ENCODE assay signal across 1 cellular context in genomic region chr16:21158208-21159110, GRCh38.
TF ChIP-seq lines count a peak whose summit lies in the region.

Gene LDAF1, plus strand, starts transcription at chr16:21158674. Its CDS starts 2,509 bp downstream, at chr16:21161183.

TF ChIP-seq in K562, 482 proteins besides CTCF, POLR2A, EP300 and RAD21 (continued from another document and continues in another):
- TF ChIP-seq SFPQ (IDR thresholded peaks at IDR 0.05; ENCODE audit: low read depth, low read length) (no peak), NKRF (IDR thresholded peaks at IDR 0.05; ENCODE audit: borderline replicate concordance) (0 out of 2 replicates have a peak, but pooled peaks have one; percentile 38), FOSL1 (tag; conservative IDR thresholded peaks at IDR 0.05) (0 out of 2 replicates have a peak, but pooled peaks have one; percentile 34), RBM39 (optimal IDR thresholded peaks at IDR 0.05; ENCODE audit: low read depth, low read length) (peak; percentile 53), CTBP1 (IDR thresholded peaks at IDR 0.05; ENCODE audit: borderline replicate concordance) (peak; percentile 49; the same call in 1 of the 2 replicates), NBN (IDR thresholded peaks at IDR 0.05; ENCODE audit: low read depth) (no peak), RBFOX2 (IDR thresholded peaks at IDR 0.05; ENCODE audit: low read depth, low read length) (peak; percentile 80), HDAC1 (IDR thresholded peaks at IDR 0.05) (peak in 1 of 2 experiments; percentile 45; a peak in 1 of 4 replicates), POLR2G (IDR thresholded peaks at IDR 0.05; ENCODE audit: low read depth, low read length) (peak; percentile 86), ZEB2 (IDR thresholded peaks at IDR 0.05) (no peak), BCOR (IDR thresholded peaks at IDR 0.05) (peak; percentile 29; the same call in 1 of the 2 replicates), CHD4 (IDR thresholded peaks at IDR 0.05; ENCODE audit: insufficient read depth, insufficient replicate concordance, low read depth, low read length, poor library complexity, severe bottlenecking) (no peak), YY1 (IDR thresholded peaks at IDR 0.05; ENCODE audit: borderline replicate concordance in 1 of 3, control insufficient read depth in 1 of 3, extremely low read depth in 1 of 3, insufficient read depth in 3 of 3, insufficient read length in 1 of 3, insufficient replicate concordance in 2 of 3, low read depth in 1 of 3, low read length in 2 of 3) (peak in 2 of 3 experiments; percentile 26 to 30), E2F6 (IDR thresholded peaks at IDR 0.05; ENCODE audit: borderline replicate concordance in 1 of 2, extremely low read depth in 1 of 2, insufficient read depth in 1 of 2, insufficient read length in 1 of 2, low read depth in 1 of 2, low read length in 1 of 2, poor library complexity in 1 of 2, severe bottlenecking in 1 of 2) (peak in 1 of 2 experiments; percentile 76), E2F3 (CRISPR knock-in tag; IDR thresholded peaks at IDR 0.05) (0 out of 2 replicates have a peak, but pooled peaks have one; percentile 33), ZNF41 (CRISPR knock-in tag; conservative IDR thresholded peaks at IDR 0.05) (no peak), ZNF764 (CRISPR knock-in tag; IDR thresholded peaks at IDR 0.05; ENCODE audit: low read depth) (no peak), CGGBP1 (CRISPR knock-in tag; IDR thresholded peaks at IDR 0.05) (no peak), ZBTB11 (CRISPR knock-in tag; IDR thresholded peaks at IDR 0.05) (0 out of 6 replicates have a peak, but pooled peaks of 1 of the 3 experiments have one; percentile 40), POLR2AphosphoS5 (IDR thresholded peaks at IDR 0.05; ENCODE audit: control insufficient read depth, insufficient read depth, low read depth, low read length) (peak; percentile 45; the same call in 1 of the 2 replicates), TGIF2 (CRISPR knock-in tag; IDR thresholded peaks at IDR 0.05) (no peak), PHF8 (IDR thresholded peaks at IDR 0.05; ENCODE audit: borderline replicate concordance, low read length) (peak; percentile 52; the same call in 1 of the 2 replicates), ESRRA (IDR thresholded peaks at IDR 0.05; ENCODE audit: borderline replicate concordance, low read depth) (0 out of 2 replicates have a peak, but pooled peaks have one; percentile 8), MITF (IDR thresholded peaks at IDR 0.05) (no peak), MNT (conservative IDR thresholded peaks at IDR 0.05) (peak; percentile 30 to 72; a peak in 2 of 4 replicates)
- TF ChIP-seq, protein P1, sequence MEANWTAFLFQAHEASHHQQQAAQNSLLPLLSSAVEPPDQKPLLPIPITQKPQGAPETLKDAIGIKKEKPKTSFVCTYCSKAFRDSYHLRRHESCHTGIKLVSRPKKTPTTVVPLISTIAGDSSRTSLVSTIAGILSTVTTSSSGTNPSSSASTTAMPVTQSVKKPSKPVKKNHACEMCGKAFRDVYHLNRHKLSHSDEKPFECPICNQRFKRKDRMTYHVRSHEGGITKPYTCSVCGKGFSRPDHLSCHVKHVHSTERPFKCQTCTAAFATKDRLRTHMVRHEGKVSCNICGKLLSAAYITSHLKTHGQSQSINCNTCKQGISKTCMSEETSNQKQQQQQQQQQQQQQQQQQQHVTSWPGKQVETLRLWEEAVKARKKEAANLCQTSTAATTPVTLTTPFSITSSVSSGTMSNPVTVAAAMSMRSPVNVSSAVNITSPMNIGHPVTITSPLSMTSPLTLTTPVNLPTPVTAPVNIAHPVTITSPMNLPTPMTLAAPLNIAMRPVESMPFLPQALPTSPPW (CRISPR knock-in tag; IDR thresholded peaks at IDR 0.05): peak; percentile 76
- TF ChIP-seq, protein P2, sequence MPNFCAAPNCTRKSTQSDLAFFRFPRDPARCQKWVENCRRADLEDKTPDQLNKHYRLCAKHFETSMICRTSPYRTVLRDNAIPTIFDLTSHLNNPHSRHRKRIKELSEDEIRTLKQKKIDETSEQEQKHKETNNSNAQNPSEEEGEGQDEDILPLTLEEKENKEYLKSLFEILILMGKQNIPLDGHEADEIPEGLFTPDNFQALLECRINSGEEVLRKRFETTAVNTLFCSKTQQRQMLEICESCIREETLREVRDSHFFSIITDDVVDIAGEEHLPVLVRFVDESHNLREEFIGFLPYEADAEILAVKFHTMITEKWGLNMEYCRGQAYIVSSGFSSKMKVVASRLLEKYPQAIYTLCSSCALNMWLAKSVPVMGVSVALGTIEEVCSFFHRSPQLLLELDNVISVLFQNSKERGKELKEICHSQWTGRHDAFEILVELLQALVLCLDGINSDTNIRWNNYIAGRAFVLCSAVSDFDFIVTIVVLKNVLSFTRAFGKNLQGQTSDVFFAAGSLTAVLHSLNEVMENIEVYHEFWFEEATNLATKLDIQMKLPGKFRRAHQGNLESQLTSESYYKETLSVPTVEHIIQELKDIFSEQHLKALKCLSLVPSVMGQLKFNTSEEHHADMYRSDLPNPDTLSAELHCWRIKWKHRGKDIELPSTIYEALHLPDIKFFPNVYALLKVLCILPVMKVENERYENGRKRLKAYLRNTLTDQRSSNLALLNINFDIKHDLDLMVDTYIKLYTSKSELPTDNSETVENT (CRISPR knock-in tag; IDR thresholded peaks at IDR 0.05): no peak; the same call in 1 of the 2 replicates
- TF ChIP-seq, protein P3, sequence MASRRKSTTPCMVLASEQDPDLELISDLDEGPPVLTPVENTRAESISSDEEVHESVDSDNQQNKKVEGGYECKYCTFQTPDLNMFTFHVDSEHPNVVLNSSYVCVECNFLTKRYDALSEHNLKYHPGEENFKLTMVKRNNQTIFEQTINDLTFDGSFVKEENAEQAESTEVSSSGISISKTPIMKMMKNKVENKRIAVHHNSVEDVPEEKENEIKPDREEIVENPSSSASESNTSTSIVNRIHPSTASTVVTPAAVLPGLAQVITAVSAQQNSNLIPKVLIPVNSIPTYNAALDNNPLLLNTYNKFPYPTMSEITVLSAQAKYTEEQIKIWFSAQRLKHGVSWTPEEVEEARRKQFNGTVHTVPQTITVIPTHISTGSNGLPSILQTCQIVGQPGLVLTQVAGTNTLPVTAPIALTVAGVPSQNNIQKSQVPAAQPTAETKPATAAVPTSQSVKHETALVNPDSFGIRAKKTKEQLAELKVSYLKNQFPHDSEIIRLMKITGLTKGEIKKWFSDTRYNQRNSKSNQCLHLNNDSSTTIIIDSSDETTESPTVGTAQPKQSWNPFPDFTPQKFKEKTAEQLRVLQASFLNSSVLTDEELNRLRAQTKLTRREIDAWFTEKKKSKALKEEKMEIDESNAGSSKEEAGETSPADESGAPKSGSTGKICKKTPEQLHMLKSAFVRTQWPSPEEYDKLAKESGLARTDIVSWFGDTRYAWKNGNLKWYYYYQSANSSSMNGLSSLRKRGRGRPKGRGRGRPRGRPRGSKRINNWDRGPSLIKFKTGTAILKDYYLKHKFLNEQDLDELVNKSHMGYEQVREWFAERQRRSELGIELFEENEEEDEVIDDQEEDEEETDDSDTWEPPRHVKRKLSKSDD (conservative IDR thresholded peaks at IDR 0.05; ENCODE audit: low read length): no peak
- TF ChIP-seq, protein P4, sequence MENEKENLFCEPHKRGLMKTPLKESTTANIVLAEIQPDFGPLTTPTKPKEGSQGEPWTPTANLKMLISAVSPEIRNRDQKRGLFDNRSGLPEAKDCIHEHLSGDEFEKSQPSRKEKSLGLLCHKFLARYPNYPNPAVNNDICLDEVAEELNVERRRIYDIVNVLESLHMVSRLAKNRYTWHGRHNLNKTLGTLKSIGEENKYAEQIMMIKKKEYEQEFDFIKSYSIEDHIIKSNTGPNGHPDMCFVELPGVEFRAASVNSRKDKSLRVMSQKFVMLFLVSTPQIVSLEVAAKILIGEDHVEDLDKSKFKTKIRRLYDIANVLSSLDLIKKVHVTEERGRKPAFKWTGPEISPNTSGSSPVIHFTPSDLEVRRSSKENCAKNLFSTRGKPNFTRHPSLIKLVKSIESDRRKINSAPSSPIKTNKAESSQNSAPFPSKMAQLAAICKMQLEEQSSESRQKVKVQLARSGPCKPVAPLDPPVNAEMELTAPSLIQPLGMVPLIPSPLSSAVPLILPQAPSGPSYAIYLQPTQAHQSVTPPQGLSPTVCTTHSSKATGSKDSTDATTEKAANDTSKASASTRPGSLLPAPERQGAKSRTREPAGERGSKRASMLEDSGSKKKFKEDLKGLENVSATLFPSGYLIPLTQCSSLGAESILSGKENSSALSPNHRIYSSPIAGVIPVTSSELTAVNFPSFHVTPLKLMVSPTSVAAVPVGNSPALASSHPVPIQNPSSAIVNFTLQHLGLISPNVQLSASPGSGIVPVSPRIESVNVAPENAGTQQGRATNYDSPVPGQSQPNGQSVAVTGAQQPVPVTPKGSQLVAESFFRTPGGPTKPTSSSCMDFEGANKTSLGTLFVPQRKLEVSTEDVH (IDR thresholded peaks at IDR 0.05; ENCODE audit: low read depth, partially characterized antibody): peak; percentile 53
